ENCODE assay signal across 7 cellular contexts in the genomic region with DNA sequence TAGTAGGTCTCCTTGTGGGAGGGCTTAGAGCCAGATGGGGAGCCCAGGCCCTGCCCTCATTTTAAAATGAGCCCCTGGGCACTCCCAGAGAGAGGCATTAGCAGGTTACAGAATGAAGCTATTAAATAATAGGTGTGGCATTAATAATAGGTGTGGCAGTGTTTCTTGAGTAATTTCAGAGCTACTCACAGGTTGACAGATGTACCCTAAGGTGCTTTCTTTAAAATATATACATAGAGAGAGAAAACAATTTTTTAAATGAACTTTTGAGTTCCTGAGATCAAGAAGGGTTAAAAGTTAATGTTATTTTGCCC. TPM values are rescaled to one million over a fixed set of nuclear protein-coding genes. Genes with fewer than 3 reads are reported as not detected.
DNase-seq lines count a peak whose midpoint lies in the region; ATAC-seq and TF ChIP-seq lines count a peak whose summit lies in the region.

No MANE protein-coding gene starts in this region.

- TF ChIP-seq CTCF in foreskin fibroblast (IDR thresholded peaks at IDR 0.05; ENCODE audit: low read depth, low read length) (no peak), spleen (IDR thresholded peaks at IDR 0.05 in 8 of 11, conservative IDR thresholded peaks at IDR 0.05 in 3 of 11) (no peak)

- no peak for DNase-seq in SJSA1 (ENCODE audit: low read depth in 1 of 2, low spot score in 2 of 2)
- no peak for DNase-seq in foreskin fibroblast
- DNase-seq in spleen = no peak
- DNase-seq in RPMI8226 = no peak
- DNase-seq in 8988T = no peak

- H3K36me3 ChIP-seq in SJSA1 = no peaks in the 10 kb centered on the region
- no peaks in the 10 kb centered on the region for H3K36me3 ChIP-seq in spleen

- H3K4me1 ChIP-seq in SJSA1 (replicated peaks) (peaks cover 20% of the 10 kb centered on the region), spleen (peaks cover 21 to 90% (median 56%) of the 10 kb centered on the region in 6 donors)

- ATAC-seq in GM21786 (IDR thresholded peaks at IDR 0.05; ENCODE audit: unreplicated experiment) (peak; percentile 35), GM18858 (IDR thresholded peaks at IDR 0.05; ENCODE audit: unreplicated experiment) (no peak)

- peak overlapping the region; percentile 66 for H3K4me3 ChIP-seq in SJSA1
- H3K4me3 ChIP-seq in foreskin fibroblast (ENCODE audit: low read depth in 1 of 2, low read length in 2 of 2) = peak overlapping the region; percentile 64 to 88
- H3K4me3 ChIP-seq in spleen = peak overlapping the region; percentile 56 to 84 (median 66)

- no peak for TF ChIP-seq POLR2A in spleen (IDR thresholded peaks at IDR 0.05)

- H3K27me3 ChIP-seq in SJSA1 (replicated peaks) (no peaks in the 10 kb centered on the region), spleen (replicated peaks in 1 of 7) (no peaks in the 10 kb centered on the region)

- intact Hi-C loops in spleen (cut with DNase I; ENCODE audit: low total_unique reads) = loop anchor here (2.0 to 5.0 kb wide), 2 partner anchors 48 to 86 kb away; no protein-coding TSS in a partner anchor

- H3K9me3 ChIP-seq in SJSA1 (replicated peaks) = no peaks in the 10 kb centered on the region
- no peaks in the 10 kb centered on the region for H3K9me3 ChIP-seq in spleen

- H3K27ac ChIP-seq in SJSA1 (no peak overlapping the region), spleen (peak overlapping the region in 7 of 8 donors; percentile 63 to 86 (median 82))

RNA-seq across cellular contexts. Expression of a gene that starts 1.2 kb away (rescaled TPM):
- 25.8 and 32.3 TPM in 2 replicates for total RNA-seq in SJSA1 (2014; rRNA removed; shearing (Covaris generic))
- total RNA-seq in spleen = 10 to 100 TPM; 17.1 to 21.1 (median 17.8) TPM
- 1 to 10 TPM; 3.3 to 5.4 (median 4.5) TPM for polyA plus RNA-seq in spleen
